10 cellular contexts compared by ENCODE assay signal in genomic region chr3:141094851-141095545, GRCh38. TPM values are rescaled to one million over a fixed set of nuclear protein-coding genes. Genes with fewer than 3 reads are reported as not detected.
A peak's percentile ranks its signal among the peaks of the same experiment; 100 is the strongest.
DNase-seq lines count a peak whose midpoint lies in the region; ATAC-seq and TF ChIP-seq lines count a peak whose summit lies in the region.
"Had no signal": no experiment of that assay in that cellular context is flagged by ENCODE, and none has a peak within 500 bp of the region (broad histone marks: within the 10 kb centered on the region; RNA-seq: fewer than 3 reads in every experiment).

No MANE protein-coding gene starts in this region.

- no peak overlapping the region for H3K18ac ChIP-seq in trophoblast cell (ENCODE audit: low read length)

- peak overlapping the region; percentile 4 for H3K4ac ChIP-seq in trophoblast cell (ENCODE audit: low read depth, low read length)

- H3K9me3 Mint-ChIP-seq in progenitor cell of endocrine pancreas (ENCODE audit: low read depth) = peaks cover 4% of the 10 kb centered on the region
- H3K9me3 Mint-ChIP-seq: activated naive CD4-positive, alpha-beta T cell treated with anti-CD3 and anti-CD28 coated beads, Interleukin-2, amount 50 U/mL, for 72 hours had no signal

- H3K4me2 ChIP-seq in trophoblast cell (ENCODE audit: low read length) = no peak overlapping the region

- no peaks in the 10 kb centered on the region for H3K27me3 Mint-ChIP-seq in progenitor cell of endocrine pancreas

- H3K79me1 ChIP-seq in trophoblast cell (ENCODE audit: low read length) = no peaks in the 10 kb centered on the region

- peaks cover 2% of the 10 kb centered on the region for H3K79me2 ChIP-seq in trophoblast cell (ENCODE audit: control insufficient read depth, insufficient read depth, low read length, poor library complexity)

- no peaks in the 10 kb centered on the region for H3K36me3 ChIP-seq in gastroesophageal sphincter
- H3K36me3 ChIP-seq in trophoblast cell (ENCODE audit: control insufficient read depth in 1 of 2, insufficient read depth in 2 of 2, low read length in 2 of 2) = no peaks in the 10 kb centered on the region

- peak overlapping the region; percentile 30 to 80 (median 74) for H3K27ac ChIP-seq in gastroesophageal sphincter
- H3K27ac ChIP-seq in trophoblast cell (ENCODE audit: low read depth, low read length) = no peak overlapping the region

- H4K12ac ChIP-seq in trophoblast cell (ENCODE audit: low read depth, low read length) = no peak overlapping the region

- no peak overlapping the region for H2AK5ac ChIP-seq in trophoblast cell (ENCODE audit: low read length)

- 2 to 10% methylated on average over 5 to 11 of the region's 23 CpGs for WGBS in gastroesophageal sphincter (ENCODE audit: low coverage in 1 of 2), 2 donors
- no CpG with 5 or more reads among the region's 23 CpGs for WGBS in trophoblast cell (ENCODE audit: extremely low coverage, insufficient coverage, insufficient read length)

- no peak overlapping the region for H3K4me3 Mint-ChIP-seq in progenitor cell of endocrine pancreas (ENCODE audit: low read depth)

- H2BK5ac ChIP-seq in trophoblast cell (ENCODE audit: low read depth, low read length, poor library complexity) = no peak overlapping the region

- TF ChIP-seq CTCF in gastroesophageal sphincter (IDR thresholded peaks at IDR 0.05) (no peak), progenitor cell of endocrine pancreas (IDR thresholded peaks at IDR 0.05; ENCODE audit: unreplicated experiment) (no peak)

- H3K14ac ChIP-seq in trophoblast cell (ENCODE audit: low read length) = no peak overlapping the region

- TF ChIP-seq EP300 in gastroesophageal sphincter (IDR thresholded peaks at IDR 0.05) = no peak

- no peak overlapping the region for H2AFZ ChIP-seq in trophoblast cell (ENCODE audit: insufficient read depth, low read length, poor library complexity)

- no peak overlapping the region for H2BK120ac ChIP-seq in trophoblast cell (ENCODE audit: insufficient read depth, low read length, poor library complexity)

- H3K27me3 ChIP-seq in gastroesophageal sphincter (no peaks in the 10 kb centered on the region), trophoblast cell (ENCODE audit: insufficient read depth, low read length) (no peaks in the 10 kb centered on the region)

- no peak overlapping the region for H4K8ac ChIP-seq in trophoblast cell (ENCODE audit: low read depth, low read length)

- H3K4me3 ChIP-seq in gastroesophageal sphincter (peak overlapping the region; percentile 14 to 42), trophoblast cell (ENCODE audit: low read depth, low read length) (no peak overlapping the region)

- H3K4me1 ChIP-seq in gastroesophageal sphincter (peaks cover 3 to 52% (median 25%) of the 10 kb centered on the region in 3 donors), trophoblast cell (ENCODE audit: control insufficient read depth in 1 of 2, insufficient read depth in 2 of 2, low read length in 2 of 2) (peaks cover 17% of the 10 kb centered on the region in 2 experiments)

- no peak overlapping the region for H3K23ac ChIP-seq in trophoblast cell (ENCODE audit: low read length)

- no peak overlapping the region for H3K27ac Mint-ChIP-seq in progenitor cell of endocrine pancreas
- H3K27ac Mint-ChIP-seq: activated naive CD4-positive, alpha-beta T cell treated with anti-CD3 and anti-CD28 coated beads, Interleukin-2, amount 50 U/mL, for 72 hours had no signal

- peaks cover 6% of the 10 kb centered on the region for H3K4me1 Mint-ChIP-seq in progenitor cell of endocrine pancreas (ENCODE audit: low read depth)

- peaks cover 3% of the 10 kb centered on the region for H3K36me3 Mint-ChIP-seq in progenitor cell of endocrine pancreas (ENCODE audit: insufficient read depth)
- H3K36me3 Mint-ChIP-seq: activated naive CD4-positive, alpha-beta T cell treated with anti-CD3 and anti-CD28 coated beads, Interleukin-2, amount 50 U/mL, for 72 hours had no signal

- H2BK12ac ChIP-seq in trophoblast cell (ENCODE audit: low read length) = no peak overlapping the region

- peak; percentile 69 for DNase-seq in DMS153 treated with DMSO at 0.1 percent for 48 hours (lab: John Stamatoyannopoulos, UW; ENCODE audit: unreplicated experiment)
- DNase-seq in NCI-H69 (lab: John Stamatoyannopoulos, UW) = peak; percentile 93
- DNase-seq in trophoblast cell = no peak
- no peak for DNase-seq in progenitor cell of endocrine pancreas (ENCODE audit: low spot score, unreplicated experiment)
- no peak for DNase-seq in hippocampal formation (lab: John Stamatoyannopoulos, UW)

- no peak overlapping the region for H3K9ac ChIP-seq in trophoblast cell (ENCODE audit: low read length)

- no peak for TF ChIP-seq POLR2A in gastroesophageal sphincter (IDR thresholded peaks at IDR 0.05)

- H3K9me3 ChIP-seq in gastroesophageal sphincter (no peaks in the 10 kb centered on the region), trophoblast cell (ENCODE audit: insufficient read depth, low read depth, low read length) (no peaks in the 10 kb centered on the region)

- ATAC-seq in gastroesophageal sphincter (peak; percentile 74), GM18868 (IDR thresholded peaks at IDR 0.05; ENCODE audit: unreplicated experiment) (no peak), GM18498 (IDR thresholded peaks at IDR 0.05; ENCODE audit: unreplicated experiment) (no peak)
- ATAC-seq: activated naive CD4-positive, alpha-beta T cell treated with anti-CD3 and anti-CD28 coated beads, Interleukin-2, amount 50 U/mL, for 72 hours had no signal

- H4K91ac ChIP-seq in trophoblast cell (ENCODE audit: low read depth, low read length) = no peak overlapping the region

RNA-seq across cellular contexts. Expression of gene SPSB4, which starts 43.9 kb away (rescaled TPM):
- total RNA-seq in gastroesophageal sphincter (1 to 10 TPM in 3 of 4 donors, under 1 TPM in 1; 0.22 to 3.4 (median 1.2) TPM), progenitor cell of endocrine pancreas (9.5 and 12.7 TPM in 2 replicates)
- 19.8 and 20.9 TPM in 2 replicates for polyA plus RNA-seq in trophoblast cell (2013)
- total RNA-seq: activated naive CD4-positive, alpha-beta T cell treated with anti-CD3 and anti-CD28 coated beads, Interleukin-2, amount 50 U/mL, for 72 hours; HepG2 had no signal
- polyA plus RNA-seq: HepG2 had no signal

Comparison
In these comparisons a context has a peak if more than half of its experiments do, and no peak if none do; other contexts are left out.
1. DNase-seq: peak in DMS153 treated with DMSO at 0.1 percent for 48 hours (single experiment) and NCI-H69 (single experiment); none in trophoblast cell (0 of 2), progenitor cell of endocrine pancreas (single experiment) and hippocampal formation (0 of 2).